10 cellular contexts compared by ENCODE assay signal in the genomic region with DNA sequence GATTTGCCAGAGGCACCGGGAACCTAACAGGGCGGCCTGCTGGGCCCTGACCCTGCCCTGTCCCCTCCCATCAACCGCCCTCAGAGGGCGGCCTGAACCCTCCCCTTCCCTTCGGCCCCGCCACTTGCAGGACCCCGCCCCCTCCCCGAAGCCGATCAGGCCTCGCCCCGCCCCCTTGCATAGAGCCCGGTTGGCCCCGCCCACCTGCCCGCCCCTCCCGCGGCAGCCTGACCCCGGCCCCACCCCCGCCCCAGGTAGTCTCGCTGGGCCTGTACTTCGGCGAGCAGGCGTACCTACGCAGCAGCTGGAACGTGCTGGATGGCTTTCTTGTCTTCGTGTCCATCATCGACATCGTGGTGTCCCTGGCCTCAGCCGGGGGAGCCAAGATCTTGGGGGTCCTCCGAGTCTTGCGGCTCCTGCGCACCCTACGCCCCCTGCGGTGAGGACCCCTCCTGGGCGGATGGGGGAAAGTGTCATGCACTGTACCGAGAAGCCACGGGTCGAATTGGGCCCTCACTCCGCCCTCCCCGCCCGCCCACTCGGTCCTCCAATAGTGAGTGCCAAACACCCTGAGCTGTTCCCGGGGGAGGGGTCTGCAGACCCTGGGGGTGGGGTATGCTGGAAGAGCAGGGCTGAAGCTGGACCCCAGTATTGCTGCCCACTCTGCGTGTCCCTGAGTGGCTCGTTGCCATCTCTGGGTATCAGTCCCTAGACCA.
DNase-seq lines count a peak whose midpoint lies in the region; ATAC-seq, FAIRE-seq and TF ChIP-seq lines count a peak whose summit lies in the region.
"Had no signal": no experiment of that assay in that cellular context is flagged by ENCODE, and none has a peak within 500 bp of the region (broad histone marks: within the 10 kb centered on the region; RNA-seq: fewer than 3 reads in every experiment).

No MANE protein-coding gene starts in this region.

- peaks cover 23% of the 10 kb centered on the region for H3K36me3 Mint-ChIP-seq in activated naive CD4-positive, alpha-beta T cell treated with anti-CD3 and anti-CD28 coated beads, Interleukin-2, amount 10 ng/mL, durations not matched to agents 7 days and 5 days
- H3K36me3 Mint-ChIP-seq in natural killer cell: no peaks in the 10 kb centered on the region

- H3K4me1 Mint-ChIP-seq in activated naive CD4-positive, alpha-beta T cell treated with anti-CD3 and anti-CD28 coated beads, Interleukin-2, amount 10 ng/mL, durations not matched to agents 7 days and 5 days: peaks cover 33% of the 10 kb centered on the region
- H3K4me1 Mint-ChIP-seq in natural killer cell: peaks cover 10 to 21% of the 10 kb centered on the region in 2 donors

- no peak for TF ChIP-seq CTCF in natural killer cell (IDR thresholded peaks at IDR 0.05)

- intact Hi-C loops in natural killer cell (cut with micrococcal nuclease): no loop called here

- peak; percentile 90 for DNase-seq in DMS53 (lab: John Stamatoyannopoulos, UW)
- DNase-seq in NCI-H69 (lab: John Stamatoyannopoulos, UW): peak; percentile 39
- peak; percentile 46 for DNase-seq in activated naive CD4-positive, alpha-beta T cell treated with anti-CD3 and anti-CD28 coated beads, Interleukin-2, amount 10 ng/mL, durations not matched to agents 7 days and 5 days
- no peak for DNase-seq in natural killer cell
- no peak for DNase-seq in cortex of kidney (lab: John Stamatoyannopoulos, UW)
- no peak for DNase-seq in GM12892 (ENCODE audit: insufficient read length)
- DNase-seq in SHP77 treated with DMSO at 0.1 percent for 48 hours (lab: John Stamatoyannopoulos, UW): no peak
- DNase-seq in amniotic stem cell (lab: John Stamatoyannopoulos, UW): no peak
- DNase-seq: NCI-H1092, spleen had no signal

- ATAC-seq in natural killer cell: peak in 2 of 3 donors; percentile 42 to 45

- H3K9me3 Mint-ChIP-seq in activated naive CD4-positive, alpha-beta T cell treated with anti-CD3 and anti-CD28 coated beads, Interleukin-2, amount 10 ng/mL, durations not matched to agents 7 days and 5 days: no peaks in the 10 kb centered on the region
- no peaks in the 10 kb centered on the region for H3K9me3 Mint-ChIP-seq in natural killer cell

- H3K27me3 Mint-ChIP-seq in activated naive CD4-positive, alpha-beta T cell treated with anti-CD3 and anti-CD28 coated beads, Interleukin-2, amount 10 ng/mL, durations not matched to agents 7 days and 5 days: peaks cover 56% of the 10 kb centered on the region
- H3K27me3 Mint-ChIP-seq in natural killer cell (ENCODE audit: low read depth in 2 of 2): peaks cover 32 to 39% of the 10 kb centered on the region in 2 donors

- TF ChIP-seq POLR2A in GM12892 (IDR thresholded peaks at IDR 0.05; ENCODE audit: low read depth, low read length): no peak

- FAIRE-seq in GM12892 (lab: Jason Lieb, UNC): no peak

- CTCF ChIA-PET in activated naive CD4-positive, alpha-beta T cell treated with anti-CD3 and anti-CD28 coated beads, Interleukin-2, amount 10 ng/mL, durations not matched to agents 7 days and 5 days (lab: Charles Lee): no interaction called here

- H3K27ac Mint-ChIP-seq in activated naive CD4-positive, alpha-beta T cell treated with anti-CD3 and anti-CD28 coated beads, Interleukin-2, amount 10 ng/mL, durations not matched to agents 7 days and 5 days: no peak overlapping the region
- H3K27ac Mint-ChIP-seq in natural killer cell: no peak overlapping the region

- no peak overlapping the region for H3K4me3 Mint-ChIP-seq in activated naive CD4-positive, alpha-beta T cell treated with anti-CD3 and anti-CD28 coated beads, Interleukin-2, amount 10 ng/mL, durations not matched to agents 7 days and 5 days
- H3K4me3 Mint-ChIP-seq in natural killer cell: no peak overlapping the region

Comparison
In these comparisons a context has a peak if more than half of its experiments do, and no peak if none do; other contexts are left out.
1. DNase-seq: peak in DMS53 (single experiment), NCI-H69 (single experiment) and activated naive CD4-positive, alpha-beta T cell treated with anti-CD3 and anti-CD28 coated beads, Interleukin-2, amount 10 ng/mL, durations not matched to agents 7 days and 5 days (single experiment); none in natural killer cell (single experiment), cortex of kidney (single experiment), GM12892 (single experiment), SHP77 treated with DMSO at 0.1 percent for 48 hours (single experiment) and amniotic stem cell (single experiment).